Comparison of ENCODE assay signal across 10 cellular contexts in genomic region chr3:64188810-64189560, GRCh38. TPM values are rescaled to one million over a fixed set of nuclear protein-coding genes. Genes with fewer than 3 reads are reported as not detected.
DNase-seq lines count a peak whose midpoint lies in the region; ATAC-seq and TF ChIP-seq lines count a peak whose summit lies in the region.
"Had no signal": no experiment of that assay in that cellular context is flagged by ENCODE, and none has a peak within 500 bp of the region (broad histone marks: within the 10 kb centered on the region; RNA-seq: fewer than 3 reads in every experiment).

No MANE protein-coding gene starts in this region.

- H3K4me1 Mint-ChIP-seq in activated T-cell treated with anti-CD3 and anti-CD28 coated beads, Interleukin-2, amount 50 U/mL, for 24 hours (ENCODE audit: low read depth): no peaks in the 10 kb centered on the region

- H3K27ac Mint-ChIP-seq in activated T-cell treated with anti-CD3 and anti-CD28 coated beads, Interleukin-2, amount 50 U/mL, for 24 hours: no peak overlapping the region
- H3K27ac Mint-ChIP-seq: activated naive CD8-positive, alpha-beta T cell had no signal

- H3K27me3 ChIP-seq in cardiac muscle cell (no peaks in the 10 kb centered on the region), psoas muscle (ENCODE audit: insufficient read depth in 3 of 3, low read length in 2 of 3) (no peaks in the 10 kb centered on the region)

- H3K36me3 ChIP-seq in cardiac muscle cell: no peaks in the 10 kb centered on the region
- no peaks in the 10 kb centered on the region for H3K36me3 ChIP-seq in psoas muscle (ENCODE audit: insufficient read depth in 1 of 2, low read depth in 1 of 2)

- peak; percentile 95 for DNase-seq in EL
- peak; percentile 8 to 90 for DNase-seq in cardiac muscle cell (ENCODE audit: low read depth in 1 of 2, low spot score in 1 of 2)
- no peak for DNase-seq in psoas muscle
- no peak for DNase-seq in activated T-cell treated with anti-CD3 and anti-CD28 coated beads, Interleukin-2, amount 50 U/mL, for 24 hours
- DNase-seq in 8988T: no peak

- H3K4me3 Mint-ChIP-seq in activated T-cell treated with anti-CD3 and anti-CD28 coated beads, Interleukin-2, amount 50 U/mL, for 24 hours: no peak overlapping the region
- H3K4me3 Mint-ChIP-seq: activated naive CD8-positive, alpha-beta T cell had no signal

- no peak for TF ChIP-seq CTCF in cardiac muscle cell (IDR thresholded peaks at IDR 0.05; ENCODE audit: low read depth, low read length)
- TF ChIP-seq CTCF in psoas muscle (IDR thresholded peaks at IDR 0.05): no peak

- no peak overlapping the region for H3K4me3 ChIP-seq in cardiac muscle cell
- H3K4me3 ChIP-seq in psoas muscle: no peak overlapping the region
- H3K4me3 ChIP-seq: K562 had no signal

- H3K9me3 Mint-ChIP-seq in activated T-cell treated with anti-CD3 and anti-CD28 coated beads, Interleukin-2, amount 50 U/mL, for 24 hours: peaks cover 6% of the 10 kb centered on the region

- intact Hi-C loops in psoas muscle (cut with DNase I): no loop called here

- H3K9me3 ChIP-seq in cardiac muscle cell (ENCODE audit: low read depth): no peaks in the 10 kb centered on the region
- no peaks in the 10 kb centered on the region for H3K9me3 ChIP-seq in psoas muscle

- H3K27ac ChIP-seq in cardiac muscle cell: no peak overlapping the region
- H3K27ac ChIP-seq in psoas muscle: peak overlapping the region; percentile 50

- H3K36me3 Mint-ChIP-seq in activated T-cell treated with anti-CD3 and anti-CD28 coated beads, Interleukin-2, amount 50 U/mL, for 24 hours (ENCODE audit: low read depth): no peaks in the 10 kb centered on the region
- H3K36me3 Mint-ChIP-seq: activated naive CD8-positive, alpha-beta T cell had no signal

- no peaks in the 10 kb centered on the region for H3K27me3 Mint-ChIP-seq in activated T-cell treated with anti-CD3 and anti-CD28 coated beads, Interleukin-2, amount 50 U/mL, for 24 hours

- 21 to 35% (median 30%) methylated on average over 7 of the region's 7 CpGs for WGBS in psoas muscle, 3 donors

- H3K4me1 ChIP-seq in cardiac muscle cell (ENCODE audit: low read depth) (peaks cover 17% of the 10 kb centered on the region), psoas muscle (peaks cover 5% of the 10 kb centered on the region)

- ATAC-seq in SK-N-SH treated with all-trans-retinoic acid at 6 μM for 48 hours (peak; percentile 53), psoas muscle (peak; percentile 50 to 76 (median 72)), HG02571 (IDR thresholded peaks at IDR 0.05; ENCODE audit: unreplicated experiment) (no peak), HG02885 (IDR thresholded peaks at IDR 0.05; ENCODE audit: poor library complexity, unreplicated experiment) (no peak)
- ATAC-seq: K562 had no signal

TF ChIP-seq in SK-N-SH treated with all-trans-retinoic acid at 6 μM for 48 hours, 23 proteins besides CTCF, POLR2A, EP300 and RAD21:
- TF ChIP-seq OSR1 (CRISPR knock-in tag; IDR thresholded peaks at IDR 0.05): no peak
- TF ChIP-seq GLIS3 (CRISPR knock-in tag; IDR thresholded peaks at IDR 0.05): no peak
- peak; percentile 36; the same call in 1 of the 2 replicates for TF ChIP-seq CREB5 (CRISPR knock-in tag; IDR thresholded peaks at IDR 0.05; ENCODE audit: low read depth)
- TF ChIP-seq PATZ1 (CRISPR knock-in tag; IDR thresholded peaks at IDR 0.05; ENCODE audit: borderline replicate concordance): peak; percentile 47; the same call in 1 of the 2 replicates
- peak; percentile 32; the same call in 1 of the 2 replicates for TF ChIP-seq CSDC2 (CRISPR knock-in tag; IDR thresholded peaks at IDR 0.05)
- peak; percentile 71 for TF ChIP-seq ZFP3 (CRISPR knock-in tag; IDR thresholded peaks at IDR 0.05)
- TF ChIP-seq TCF4 (CRISPR knock-in tag; IDR thresholded peaks at IDR 0.05; ENCODE audit: borderline replicate concordance): no peak
- no peak for TF ChIP-seq ZNF565 (CRISPR knock-in tag; conservative IDR thresholded peaks at IDR 0.05; ENCODE audit: low read depth)

RNA-seq across cellular contexts. Expression of gene PRICKLE2, which starts 36.3 kb away (rescaled TPM):
- total RNA-seq in cardiac muscle cell (11.6 and 11.7 TPM in 2 replicates), psoas muscle (1 to 10 TPM; 2.2 to 4.9 (median 3.1) TPM)
- polyA plus RNA-seq in cardiac muscle cell (3.3 and 4.3 TPM in 2 replicates), psoas muscle (under 1 TPM; 0.34 to 0.95 (median 0.92) TPM)
- polyA plus RNA-seq: K562 had no signal

Comparison
In these comparisons a context has a peak if more than half of its experiments do, and no peak if none do; other contexts are left out.
1. DNase-seq: peak in EL (single experiment) and cardiac muscle cell (2 of 2); none in psoas muscle (0 of 2), activated T-cell treated with anti-CD3 and anti-CD28 coated beads, Interleukin-2, amount 50 U/mL, for 24 hours (single experiment) and 8988T (single experiment).
2. ATAC-seq: peak in SK-N-SH treated with all-trans-retinoic acid at 6 μM for 48 hours (single experiment) and psoas muscle (4 of 4); none in HG02571 (single experiment) and HG02885 (single experiment).